ENCODE assay signal across 8 cellular contexts in the genomic region with DNA sequence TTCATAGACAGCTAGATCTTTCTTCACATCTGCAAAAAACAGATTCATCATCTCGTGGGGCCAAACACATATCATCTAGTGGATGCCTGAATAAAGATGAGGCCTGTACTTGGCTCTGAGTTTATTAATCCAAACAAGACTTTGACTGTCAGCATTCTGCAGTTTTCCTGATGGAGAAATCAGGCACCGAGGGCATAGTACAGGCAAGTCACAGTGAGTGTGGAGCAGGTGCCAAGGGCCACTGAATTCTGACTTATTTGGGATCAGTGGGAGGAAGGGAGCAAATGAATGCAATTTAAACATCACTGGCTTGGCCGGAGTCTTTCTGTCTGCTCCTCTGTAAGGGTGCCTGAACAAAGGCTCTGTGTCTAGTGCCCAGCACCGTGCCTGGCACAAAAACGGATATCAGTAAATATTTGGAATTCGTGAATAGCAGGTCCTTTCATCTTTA. TPM values are rescaled to one million over a fixed set of nuclear protein-coding genes. Genes with fewer than 3 reads are reported as not detected.
A peak's percentile ranks its signal among the peaks of the same experiment; 100 is the strongest.
DNase-seq lines count a peak whose midpoint lies in the region; ATAC-seq and TF ChIP-seq lines count a peak whose summit lies in the region.

No MANE protein-coding gene starts in this region.

- H3K27me3 Mint-ChIP-seq in memory B cell: no peaks in the 10 kb centered on the region

- intact Hi-C loops in heart left ventricle (cut with DNase I): loop anchor here in 4 of 10 donors (5.0 to 10.0 kb wide), 4 partner anchors 69 to 357 kb away; a partner anchor contains a TSS
- intact Hi-C loops in left cardiac atrium (cut with DNase I): no loop called here
- intact Hi-C loops in breast epithelium (cut with DNase I; ENCODE audit: low total_unique reads): loop anchor here (5.0 kb wide), 1 partner anchor 101 kb away; a partner anchor contains a TSS
- intact Hi-C loops in upper lobe of right lung (cut with DNase I): no loop called here

- 0 to 4% (median 2%) methylated on average over 6 of the region's 6 CpGs for WGBS in heart left ventricle, 4 donors

- TF ChIP-seq POLR2A in heart left ventricle (IDR thresholded peaks at IDR 0.05): no peak
- TF ChIP-seq POLR2A in breast epithelium (IDR thresholded peaks at IDR 0.05): no peak

- H3K4me3 ChIP-seq in heart left ventricle (peak overlapping the region; percentile 67 to 93 (median 85)), breast epithelium (peak overlapping the region; percentile 93 to 98 (median 97)), upper lobe of right lung (peak overlapping the region; percentile 91)

- H3K4me1 Mint-ChIP-seq in memory B cell: peaks cover 37% of the 10 kb centered on the region

- H3K27me3 ChIP-seq in heart left ventricle: no peaks in the 10 kb centered on the region
- H3K27me3 ChIP-seq in breast epithelium: no peaks in the 10 kb centered on the region
- H3K27me3 ChIP-seq in upper lobe of right lung: no peaks in the 10 kb centered on the region

- H3K36me3 Mint-ChIP-seq in memory B cell: peaks cover 3% of the 10 kb centered on the region

- TF ChIP-seq CTCF in heart left ventricle (IDR thresholded peaks at IDR 0.05) (no peak), breast epithelium (IDR thresholded peaks at IDR 0.05) (no peak), upper lobe of right lung (IDR thresholded peaks at IDR 0.05) (no peak)

- H3K4me1 ChIP-seq in heart left ventricle: peaks cover 0 to 61% (median 50%) of the 10 kb centered on the region in 12 donors
- peaks cover 0 to 8% of the 10 kb centered on the region in 2 donors for H3K4me1 ChIP-seq in breast epithelium
- peaks cover 33% of the 10 kb centered on the region for H3K4me1 ChIP-seq in upper lobe of right lung

- H3K4me3 Mint-ChIP-seq in memory B cell: peak overlapping the region; percentile 99

- H3K9me3 Mint-ChIP-seq in memory B cell: no peaks in the 10 kb centered on the region

- peak overlapping the region; percentile 97 for H3K27ac Mint-ChIP-seq in memory B cell

- ATAC-seq in heart left ventricle (no peak), left cardiac atrium (no peak), memory B cell (ENCODE audit: low read depth) (no peak), upper lobe of right lung (no peak), HG03457 (IDR thresholded peaks at IDR 0.05; ENCODE audit: unreplicated experiment) (no peak), GM18868 (IDR thresholded peaks at IDR 0.05; ENCODE audit: unreplicated experiment) (no peak)

- H3K27ac ChIP-seq in heart left ventricle: peak overlapping the region in 11 of 12 donors; percentile 37 to 95 (median 90)
- H3K27ac ChIP-seq in breast epithelium: peak overlapping the region; percentile 90
- H3K27ac ChIP-seq in upper lobe of right lung: peak overlapping the region; percentile 88

- DNase-seq in heart left ventricle (no peak), left cardiac atrium (no peak), breast epithelium (ENCODE audit: low spot score in 2 of 2) (no peak), memory B cell (ENCODE audit: low spot score in 2 of 2) (no peak), upper lobe of right lung (no peak), DMS79 (lab: John Stamatoyannopoulos, UW) (no peak)

- H3K36me3 ChIP-seq in heart left ventricle: no peaks in the 10 kb centered on the region
- H3K36me3 ChIP-seq in breast epithelium: no peaks in the 10 kb centered on the region
- H3K36me3 ChIP-seq in upper lobe of right lung: no peaks in the 10 kb centered on the region

- H3K9me3 ChIP-seq in heart left ventricle (peaks cover 0 to 7% (median 0%) of the 10 kb centered on the region in 12 donors), breast epithelium (no peaks in the 10 kb centered on the region), upper lobe of right lung (no peaks in the 10 kb centered on the region)

RNA-seq across cellular contexts. Expression of a gene that starts 1.0 kb away (rescaled TPM):
- total RNA-seq in heart left ventricle: 10 to 100 TPM; 30.7 to 57.5 (median 36.3) TPM
- 10 to 100 TPM; 22.7 to 60.4 TPM for polyA plus RNA-seq in heart left ventricle
- 10 to 100 TPM; 31.6 to 32.0 TPM for total RNA-seq in left cardiac atrium
- total RNA-seq in breast epithelium: 10 to 100 TPM; 30.5 to 46.1 (median 30.9) TPM
- 24.8 TPM for total RNA-seq in upper lobe of right lung
